In genomic region chr21:42513151-42513984, GRCh38 we compare ENCODE assay signal across 9 cellular contexts. TPM values are rescaled to one million over a fixed set of nuclear protein-coding genes. Genes with fewer than 3 reads are reported as not detected.
DNase-seq lines count a peak whose midpoint lies in the region; FAIRE-seq and TF ChIP-seq lines count a peak whose summit lies in the region.
"Had no signal": no experiment of that assay in that cellular context is flagged by ENCODE, and none has a peak within 500 bp of the region (broad histone marks: within the 10 kb centered on the region; RNA-seq: fewer than 3 reads in every experiment).

SLC37A1 (plus strand) TSS chr21:42513852; CDS start chr21:42518455, 4,603 bp downstream.

- DNase-seq in DMS153 (lab: John Stamatoyannopoulos, UW): peak; percentile 2
- DNase-seq in DMS153 treated with DMSO at 0.1 percent for 48 hours (lab: John Stamatoyannopoulos, UW; ENCODE audit: unreplicated experiment): no peak
- no peak for DNase-seq in HFFc6
- DNase-seq in SJSA1 (ENCODE audit: low read depth in 1 of 2, low spot score in 2 of 2): no peak
- DNase-seq in bronchial epithelial cell (ENCODE audit: low read depth): no peak
- peak; percentile 25 for DNase-seq in stimulated activated CD8-positive, alpha-beta memory T cell treated with anti-CD3 and anti-CD28 coated beads, Interleukin-4, amount 100 ng/mL, for 24 hours (ENCODE audit: low read depth)
- no peak for DNase-seq in posterior vena cava (ENCODE audit: low spot score)

- no peak within 1 kb of the TSS for H3K27ac Mint-ChIP-seq in HFFc6

- no peaks in the 10 kb centered on the region; the same call in 1 of the 2 replicates for H3K4me1 Mint-ChIP-seq in HFFc6 (ENCODE audit: low read depth)

- H3K4me3 ChIP-seq in SJSA1 (peak within 1 kb of the TSS; percentile 57), bronchial epithelial cell (ENCODE audit: low read depth, low read length) (peak within 1 kb of the TSS; percentile 69)

- peaks cover 27% of the 10 kb centered on the region for H3K27me3 Mint-ChIP-seq in HFFc6 (ENCODE audit: insufficient read depth)

- TF ChIP-seq CTCF in HFFc6 (IDR thresholded peaks at IDR 0.05) (no peak), bronchial epithelial cell (IDR thresholded peaks at IDR 0.05; ENCODE audit: insufficient read depth, low read length, severe bottlenecking) (no peak)

- no peaks in the 10 kb centered on the region for H3K9me3 ChIP-seq in SJSA1 (replicated peaks)

- H3K27ac ChIP-seq in SJSA1: no peak within 1 kb of the TSS
- H3K27ac ChIP-seq in layer of hippocampus (ENCODE audit: low read depth, low read length): peak within 1 kb of the TSS; percentile 52

- no peaks in the 10 kb centered on the region for H3K27me3 ChIP-seq in SJSA1 (replicated peaks)
- no peaks in the 10 kb centered on the region for H3K27me3 ChIP-seq in bronchial epithelial cell (ENCODE audit: control insufficient read depth, insufficient read depth, low read length)
- H3K27me3 ChIP-seq in layer of hippocampus (ENCODE audit: control insufficient read depth, insufficient read depth, low read length): no peaks in the 10 kb centered on the region

- no peak for FAIRE-seq in bronchial epithelial cell (lab: Jason Lieb, UNC)
- FAIRE-seq: colon had no signal

- H3K4me3 Mint-ChIP-seq in HFFc6: peak within 1 kb of the TSS; percentile 17; the same call in 1 of the 2 replicates

- H3K36me3 ChIP-seq in SJSA1 (no peaks in the 10 kb centered on the region), bronchial epithelial cell (ENCODE audit: control insufficient read depth, insufficient read depth, low read length) (no peaks in the 10 kb centered on the region)

- H3K36me3 Mint-ChIP-seq in HFFc6 (ENCODE audit: low read depth): no peaks in the 10 kb centered on the region

- intact Hi-C loops in posterior vena cava (cut with DNase I): no loop called here

- peaks cover 39% of the 10 kb centered on the region for H3K4me1 ChIP-seq in SJSA1 (replicated peaks)

- H3K9me3 Mint-ChIP-seq in HFFc6: no peaks in the 10 kb centered on the region; the same call in 1 of the 2 replicates

RNA-seq across cellular contexts. Expression of gene SLC37A1, which starts in this region (rescaled TPM):
- not detected for total RNA-seq in HFFc6 (2021; fragmentation: NEBNext Ultra II Directional; extraction: Animal tissue kit (Norgen Biotek cat#: 25700))
- total RNA-seq in SJSA1 (2014; rRNA removed; shearing (Covaris generic)): 2.1 and 5.2 TPM in 2 replicates
- 7.1 and 15.1 TPM in 2 replicates for total RNA-seq in bronchial epithelial cell
- total RNA-seq in posterior vena cava: 1 to 10 TPM; 5.2 to 6.0 TPM

Comparison
In these comparisons a context has a peak if more than half of its experiments do, and no peak if none do; other contexts are left out.
1. DNase-seq: peak in DMS153 (single experiment) and stimulated activated CD8-positive, alpha-beta memory T cell treated with anti-CD3 and anti-CD28 coated beads, Interleukin-4, amount 100 ng/mL, for 24 hours (single experiment); none in DMS153 treated with DMSO at 0.1 percent for 48 hours (single experiment), HFFc6 (single experiment), SJSA1 (0 of 2), bronchial epithelial cell (single experiment) and posterior vena cava (single experiment).